Comparison of ENCODE assay signal across 8 cellular contexts in genomic region chr9:127397722-127398647, GRCh38. TPM values are rescaled to one million over a fixed set of nuclear protein-coding genes. Genes with fewer than 3 reads are reported as not detected.
DNase-seq lines count a peak whose midpoint lies in the region; ATAC-seq and TF ChIP-seq lines count a peak whose summit lies in the region.

No MANE protein-coding gene starts in this region.

- DNase-seq in NCI-H1930 (lab: John Stamatoyannopoulos, UW) (peak; percentile 19 to 41), left cardiac atrium (peak; percentile 58), posterior cingulate gyrus (peak in 7 of 10 donors; percentile 17 to 92 (median 36)), MV-4-11 (lab: John Stamatoyannopoulos, UW) (no peak)
- peak; percentile 23 for DNase-seq in activated T-helper 9 cell treated with anti-CD3 and anti-CD28 coated beads, Interleukin-2, amount 50 U/mL, for 16 hours (ENCODE audit: low read depth)
- no peak for DNase-seq in effector CD4-positive, alpha-beta T cell

- peak; percentile 63 for TF ChIP-seq CTCF in GM12873 (IDR thresholded peaks at IDR 0.05; ENCODE audit: insufficient read depth, low read depth, low read length, missing control alignments)

- peak; percentile 6 to 16 for ATAC-seq in left cardiac atrium
- no peak for ATAC-seq in GM21619 (IDR thresholded peaks at IDR 0.05; ENCODE audit: unreplicated experiment)

- intact Hi-C loops in left cardiac atrium (cut with DNase I) = no loop called here
- intact Hi-C loops in posterior cingulate gyrus (cut with DNase I) = loop anchor here (5.0 kb wide), 1 partner anchor 176 kb away; no protein-coding TSS in a partner anchor

RNA-seq across cellular contexts. Expression of gene SLC2A8, which starts 1.0 kb away (rescaled TPM):
- total RNA-seq in left cardiac atrium = 10 to 100 TPM; 12.1 to 16.1 TPM

RNA-seq across cellular contexts. Expression of gene ZNF79, which starts 26.2 kb away (rescaled TPM):
- 1 to 10 TPM; 6.2 to 6.6 TPM for total RNA-seq in left cardiac atrium

RNA-seq across cellular contexts. Expression of gene RPL12, which starts 53.2 kb away (rescaled TPM):
- total RNA-seq in left cardiac atrium = 100 to 1,000 TPM; 691 to 730 TPM

RNA-seq across cellular contexts. Expression of gene LRSAM1, which starts 53.3 kb away (rescaled TPM):
- 10 to 100 TPM; 17.2 to 22.6 TPM for total RNA-seq in left cardiac atrium

Comparison
In these comparisons a context has a peak if more than half of its experiments do, and no peak if none do; other contexts are left out.
1. DNase-seq: peak in NCI-H1930 (2 of 2), activated T-helper 9 cell treated with anti-CD3 and anti-CD28 coated beads, Interleukin-2, amount 50 U/mL, for 16 hours (single experiment), left cardiac atrium (single experiment) and posterior cingulate gyrus (7 of 10); none in effector CD4-positive, alpha-beta T cell (single experiment) and MV-4-11 (single experiment).